9 cellular contexts compared by ENCODE assay signal in the genomic region with DNA sequence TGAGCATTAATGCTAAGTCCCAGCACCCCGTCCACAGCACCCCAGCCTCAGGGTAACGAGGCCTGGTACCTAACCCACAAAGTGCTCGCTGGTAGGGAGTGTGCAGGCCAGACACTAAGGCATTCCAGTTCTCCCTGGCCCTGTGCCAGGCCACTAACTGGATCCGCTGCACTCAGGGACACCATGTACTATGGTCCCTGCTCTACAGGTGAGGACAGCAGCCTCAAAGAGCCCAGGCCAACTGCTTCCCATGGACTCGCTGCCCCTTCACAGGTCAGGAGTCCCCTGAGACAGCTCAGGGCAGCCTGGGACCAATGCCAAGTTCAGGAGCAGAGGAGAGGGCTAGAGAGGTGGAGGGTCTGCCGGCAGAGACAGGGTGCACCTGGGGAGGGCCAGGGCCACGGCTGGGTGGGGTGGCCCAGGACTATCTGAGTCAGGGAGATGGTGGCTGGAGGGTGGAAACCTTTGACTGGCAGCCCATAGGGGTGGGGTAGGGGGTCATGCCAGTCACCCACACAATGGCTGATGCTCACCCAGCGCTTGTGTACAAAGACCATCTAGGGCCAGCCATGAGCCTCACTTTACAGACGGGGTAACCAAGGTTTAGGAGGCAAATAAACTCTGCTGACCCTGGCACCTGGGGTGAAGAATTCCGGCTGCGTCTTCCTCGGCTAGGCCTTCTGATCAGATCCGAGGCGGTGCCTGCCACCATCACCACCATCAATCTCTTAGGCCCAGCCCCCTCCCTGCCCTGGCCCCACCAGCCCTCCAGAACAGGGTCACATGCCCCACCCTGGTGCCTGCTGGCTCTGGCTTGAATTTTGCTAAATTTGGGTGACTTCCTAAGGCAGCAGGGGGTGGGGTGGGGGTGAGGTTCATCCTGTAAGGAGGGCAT. TPM values are rescaled to one million over a fixed set of nuclear protein-coding genes. Genes with fewer than 3 reads are reported as not detected.
DNase-seq lines count a peak whose midpoint lies in the region; ATAC-seq, FAIRE-seq and TF ChIP-seq lines count a peak whose summit lies in the region.
"Had no signal": no experiment of that assay in that cellular context is flagged by ENCODE, and none has a peak within 500 bp of the region (broad histone marks: within the 10 kb centered on the region; RNA-seq: fewer than 3 reads in every experiment).

No MANE protein-coding gene starts in this region.

- CTCF ChIA-PET in K562 (lab: Yijun Ruan, JAX; ENCODE audit: low intra/inter-chr PET ratio): no interaction called here
- CTCF ChIA-PET in activated CD4-positive, alpha-beta T cell treated with anti-CD3 and anti-CD28 coated beads for 36 hours (lab: Charles Lee): no interaction called here

- POLR2A ChIA-PET in K562 (lab: Yijun Ruan, JAX): interaction anchor here (1.1 kb wide), 1 partner anchor 9 kb away, joined by 4 read pairs; no protein-coding TSS in a partner anchor
- POLR2A ChIA-PET in activated CD4-positive, alpha-beta T cell treated with anti-CD3 and anti-CD28 coated beads for 36 hours (lab: Charles Lee): no interaction called here

- H3K36me3 ChIP-seq in K562 (ENCODE audit: control insufficient read depth, insufficient read depth, low read length): no peaks in the 10 kb centered on the region
- H3K36me3 ChIP-seq in effector memory CD4-positive, alpha-beta T cell (ENCODE audit: control insufficient read depth, insufficient read depth, low read length): no peaks in the 10 kb centered on the region

- FAIRE-seq in K562 (lab: Jason Lieb, UNC): no peak

- peaks cover 25% of the 10 kb centered on the region for H3K4me1 Mint-ChIP-seq in activated CD4-positive, alpha-beta T cell treated with anti-CD3 and anti-CD28 coated beads for 36 hours

- no peak overlapping the region for H3K27ac Mint-ChIP-seq in activated CD4-positive, alpha-beta T cell treated with anti-CD3 and anti-CD28 coated beads for 36 hours
- H3K27ac Mint-ChIP-seq: activated naive CD4-positive, alpha-beta T cell treated with anti-CD3 and anti-CD28 coated beads, Interleukin-2, amount 50 U/mL, for 24 hours had no signal

- no peak for TF ChIP-seq EP300 in K562 (IDR thresholded peaks at IDR 0.05; ENCODE audit: low read length)

- intact Hi-C loops in K562 (cut with micrococcal nuclease): loop anchor here (10.0 kb wide), 1 partner anchor 45 kb away; no protein-coding TSS in a partner anchor
- intact Hi-C loops in activated CD4-positive, alpha-beta T cell treated with anti-CD3 and anti-CD28 coated beads for 36 hours (cut with DNase I, micrococcal nuclease): no loop called here

- 0 out of 4 replicates have a peak overlapping the region, but pooled peaks of 1 of the 2 experiments have one; percentile 14 for H3K9ac ChIP-seq in K562 (ENCODE audit: insufficient read depth in 1 of 2, low read depth in 2 of 2, low read length in 2 of 2)

- H3K27me3 Mint-ChIP-seq in activated CD4-positive, alpha-beta T cell treated with anti-CD3 and anti-CD28 coated beads for 36 hours: peaks cover 11% of the 10 kb centered on the region

- H3K27me3 ChIP-seq in K562 (ENCODE audit: control insufficient read depth in 2 of 2, insufficient read depth in 2 of 2, low read length in 2 of 2): no peaks in the 10 kb centered on the region
- H3K27me3 ChIP-seq in effector memory CD4-positive, alpha-beta T cell (replicated peaks; ENCODE audit: control insufficient read depth, insufficient read depth, low read length, poor library complexity, severe bottlenecking): no peaks in the 10 kb centered on the region

- WGBS in K562 (ENCODE audit: insufficient coverage, low coverage, missing lambda C conversion rate): 78% methylated on average over 14 of the region's 14 CpGs

- H3K9me3 ChIP-seq in K562 (replicated peaks; ENCODE audit: control insufficient read depth, insufficient read depth, low read depth, low read length): no peaks in the 10 kb centered on the region
- H3K9me3 ChIP-seq in iPS-18c (ENCODE audit: control insufficient read depth, insufficient read depth, low read length): no peaks in the 10 kb centered on the region
- H3K9me3 ChIP-seq in effector memory CD4-positive, alpha-beta T cell (ENCODE audit: control insufficient read depth, low read length): no peaks in the 10 kb centered on the region

- H4K20me1 ChIP-seq in K562 (replicated peaks; ENCODE audit: control insufficient read depth, insufficient read depth, low read length): peaks cover 33% of the 10 kb centered on the region

- in situ Hi-C loops in K562 (cut with MboI): no loop called here

- no peak for TF ChIP-seq RAD21 in K562 (CRISPR knock-in tag; conservative IDR thresholded peaks at IDR 0.05 in 1 of 2, IDR thresholded peaks at IDR 0.05 in 1 of 2)

- no peak overlapping the region for H3K27ac ChIP-seq in K562 (ENCODE audit: extremely low read depth, low read depth, low read length)
- H3K27ac ChIP-seq in effector memory CD4-positive, alpha-beta T cell (ENCODE audit: insufficient read depth, low read length, poor library complexity, severe bottlenecking): no peak overlapping the region

- no peak overlapping the region for H2AFZ ChIP-seq in K562 (ENCODE audit: low read depth, low read length)

- H3K4me2 ChIP-seq in K562 (ENCODE audit: insufficient read depth, low read length): no peak overlapping the region

- peak; percentile 34 for DNase-seq in EH (ENCODE audit: low read depth)
- no peak for DNase-seq in K562 (ENCODE audit: extremely low read depth in 1 of 4, low spot score in 3 of 4)
- DNase-seq in renal cortical epithelial cell (ENCODE audit: low read depth): peak; percentile 33
- no peak for DNase-seq in activated gamma-delta T cell (lab: John Stamatoyannopoulos, UW)
- no peak for DNase-seq in RPMI8226
- DNase-seq in activated CD4-positive, alpha-beta T cell treated with anti-CD3 and anti-CD28 coated beads for 36 hours: no peak
- no peak for DNase-seq in effector memory CD4-positive, alpha-beta T cell

- no peak for TF ChIP-seq CTCF in K562 (IDR thresholded peaks at IDR 0.05 in 2 of 3, conservative IDR thresholded peaks at IDR 0.05 in 1 of 3; ENCODE audit: insufficient read depth in 2 of 3, low read depth in 1 of 3, low read length in 3 of 3)

- BruUV-seq in K562 (replicated peaks; lab: Mats Ljungman, UMichigan): no TSS peak

- ATAC-seq in K562: no peak
- no peak for ATAC-seq in activated CD4-positive, alpha-beta T cell treated with anti-CD3 and anti-CD28 coated beads for 36 hours

- H3K9me1 ChIP-seq in K562 (ENCODE audit: control insufficient read depth, insufficient read depth, low read length): peaks cover 10% of the 10 kb centered on the region

- no peaks in the 10 kb centered on the region for H3K36me3 Mint-ChIP-seq in activated CD4-positive, alpha-beta T cell treated with anti-CD3 and anti-CD28 coated beads for 36 hours (ENCODE audit: low read depth)
- H3K36me3 Mint-ChIP-seq: activated naive CD4-positive, alpha-beta T cell treated with anti-CD3 and anti-CD28 coated beads, Interleukin-2, amount 50 U/mL, for 24 hours had no signal

- no peaks in the 10 kb centered on the region for H3K9me3 Mint-ChIP-seq in activated CD4-positive, alpha-beta T cell treated with anti-CD3 and anti-CD28 coated beads for 36 hours (ENCODE audit: low read depth)
- H3K9me3 Mint-ChIP-seq: activated naive CD4-positive, alpha-beta T cell treated with anti-CD3 and anti-CD28 coated beads, Interleukin-2, amount 50 U/mL, for 24 hours had no signal

- no peak for TF ChIP-seq POLR2A in K562 (conservative IDR thresholded peaks at IDR 0.05)

- H3K4me3 Mint-ChIP-seq in activated CD4-positive, alpha-beta T cell treated with anti-CD3 and anti-CD28 coated beads for 36 hours: no peak overlapping the region
- H3K4me3 Mint-ChIP-seq: activated naive CD4-positive, alpha-beta T cell treated with anti-CD3 and anti-CD28 coated beads, Interleukin-2, amount 50 U/mL, for 24 hours had no signal

- peaks cover 18 to 76% of the 10 kb centered on the region in 2 experiments; a peak in 4 of 5 replicates for H3K4me1 ChIP-seq in K562 (replicated peaks in 1 of 2; ENCODE audit: control insufficient read depth in 2 of 2, insufficient read depth in 2 of 2, low read length in 2 of 2)
- H3K4me1 ChIP-seq in effector memory CD4-positive, alpha-beta T cell (ENCODE audit: control insufficient read depth, insufficient read depth, low read length, poor library complexity, severe bottlenecking): peaks cover 6% of the 10 kb centered on the region

- H3K4me3 ChIP-seq in K562 (no peak overlapping the region), iPS-18c (ENCODE audit: insufficient read depth, low read depth, low read length) (peak overlapping the region; percentile 49)
- H3K4me3 ChIP-seq in effector memory CD4-positive, alpha-beta T cell (ENCODE audit: insufficient read depth, low read depth, low read length, poor library complexity, severe bottlenecking): no peak overlapping the region

- peaks cover 36% of the 10 kb centered on the region for H3K79me2 ChIP-seq in K562 (ENCODE audit: control insufficient read depth, insufficient read depth, low read length)

RNA-seq across cellular contexts. Expression of gene OSBPL5, which starts 5.6 kb away (rescaled TPM):
- 40.9 and 87.7 TPM in 2 replicates for total RNA-seq in K562 (2011; cell fraction: chromatin; rRNA removed; ENCODE audit: low replicate concordance)
- 31.7 and 40.8 TPM in 2 replicates for total RNA-seq in K562 (2011; cell fraction: nucleolus; rRNA removed)
- total RNA-seq in K562 (2011; cell fraction: nucleoplasm; rRNA removed): 28.2 and 35.2 TPM in 2 replicates
- 6.6 and 8.0 TPM in 2 replicates for total RNA-seq in K562 (2014; rRNA removed)
- 1.4 and 2.4 TPM in 2 replicates for total RNA-seq in K562 (2014; rRNA removed; fragmentation: Illumina TruSeq; extraction: Trizol)
- total RNA-seq in K562 (2015; rRNA removed; fragmentation: Illumina TruSeq; extraction: Trizol): 6.4 and 6.5 TPM in 2 replicates
- 14.3 and 14.8 TPM in 2 replicates for total RNA-seq in K562 (2021)
- 3.2 and 7.5 TPM in 2 replicates for polyA plus RNA-seq in K562 (2011; rRNA removed)
- polyA plus RNA-seq in K562 (2011; cell fraction: cytosol; rRNA removed): 3.8 and 6.2 TPM in 2 replicates
- polyA plus RNA-seq in K562 (2011; cell fraction: nucleus; rRNA removed): 22.7 and 40.1 TPM in 2 replicates
- polyA plus RNA-seq in K562 (2012): 7.8 and 10.2 TPM in 2 replicates
- polyA plus RNA-seq in K562 (2014; fragmentation: Illumina TruSeq; extraction: Trizol): 3.1 and 4.6 TPM in 2 replicates
- under 1 TPM; 0.06 to 0.10 TPM for polyA plus RNA-seq in K562 (2014; fragmentation: Nextera tagmentation; extraction: Ambion mirVana)
- 6.6 and 11.9 TPM in 2 replicates for polyA plus RNA-seq in K562 (2014; rRNA removed)
- 1.6 and 1.9 TPM in 2 replicates for polyA minus RNA-seq in K562 (2011; rRNA and poly(A)+ RNA removed)
- 5.9 and 6.9 TPM in 2 replicates for polyA minus RNA-seq in K562 (2011; cell fraction: cytosol; rRNA and poly(A)+ RNA removed)
- 13.1 and 15.5 TPM in 2 replicates for polyA minus RNA-seq in K562 (2011; cell fraction: nucleus; rRNA and poly(A)+ RNA removed)
- 11.3 and 21.3 TPM in 2 replicates for total RNA-seq in renal cortical epithelial cell
- total RNA-seq in activated CD4-positive, alpha-beta T cell treated with anti-CD3 and anti-CD28 coated beads for 36 hours: 1 to 10 TPM; 5.8 to 7.1 TPM

RNA-seq across cellular contexts. Expression of gene MRGPRG, which starts 59.1 kb away (rescaled TPM):
- not detected in 2 replicates for total RNA-seq in K562 (2011; cell fraction: chromatin; rRNA removed; ENCODE audit: low replicate concordance)
- total RNA-seq in K562 (2011; cell fraction: nucleolus; rRNA removed): not detected in 2 replicates
- total RNA-seq in K562 (2011; cell fraction: nucleoplasm; rRNA removed): not detected in 2 replicates
- total RNA-seq in K562 (2014; rRNA removed) (not detected in 2 replicates), K562 (2014; rRNA removed; fragmentation: Illumina TruSeq; extraction: Trizol) (not detected in 2 replicates), K562 (2015; rRNA removed; fragmentation: Illumina TruSeq; extraction: Trizol) (not detected in 2 replicates), K562 (2021) (not detected in 2 replicates), renal cortical epithelial cell (not detected in 2 replicates)
- polyA plus RNA-seq in K562 (2011; rRNA removed) (not detected in 2 replicates), K562 (2014; fragmentation: Illumina TruSeq; extraction: Trizol) (not detected in 2 replicates), K562 (2014; fragmentation: Nextera tagmentation; extraction: Ambion mirVana) (not detected), K562 (2014; rRNA removed) (not detected in 2 replicates)
- polyA plus RNA-seq in K562 (2011; cell fraction: cytosol; rRNA removed): not detected in 2 replicates
- not detected in 2 replicates for polyA plus RNA-seq in K562 (2011; cell fraction: nucleus; rRNA removed)
- polyA plus RNA-seq in K562 (2012): not detected in 2 replicates
- polyA minus RNA-seq in K562 (2011; rRNA and poly(A)+ RNA removed): not detected in 2 replicates
- not detected in 2 replicates for polyA minus RNA-seq in K562 (2011; cell fraction: cytosol; rRNA and poly(A)+ RNA removed)
- not detected in 2 replicates for polyA minus RNA-seq in K562 (2011; cell fraction: nucleus; rRNA and poly(A)+ RNA removed)
- not detected for total RNA-seq in activated CD4-positive, alpha-beta T cell treated with anti-CD3 and anti-CD28 coated beads for 36 hours

Comparison
In these comparisons a context has a peak if more than half of its experiments do, and no peak if none do; other contexts are left out.
1. DNase-seq: peak in EH (single experiment) and renal cortical epithelial cell (single experiment); none in K562 (0 of 4), activated gamma-delta T cell (single experiment), RPMI8226 (single experiment), activated CD4-positive, alpha-beta T cell treated with anti-CD3 and anti-CD28 coated beads for 36 hours (single experiment) and effector memory CD4-positive, alpha-beta T cell (0 of 3).